ENCODE assay signal across 16 cellular contexts in the genomic region with DNA sequence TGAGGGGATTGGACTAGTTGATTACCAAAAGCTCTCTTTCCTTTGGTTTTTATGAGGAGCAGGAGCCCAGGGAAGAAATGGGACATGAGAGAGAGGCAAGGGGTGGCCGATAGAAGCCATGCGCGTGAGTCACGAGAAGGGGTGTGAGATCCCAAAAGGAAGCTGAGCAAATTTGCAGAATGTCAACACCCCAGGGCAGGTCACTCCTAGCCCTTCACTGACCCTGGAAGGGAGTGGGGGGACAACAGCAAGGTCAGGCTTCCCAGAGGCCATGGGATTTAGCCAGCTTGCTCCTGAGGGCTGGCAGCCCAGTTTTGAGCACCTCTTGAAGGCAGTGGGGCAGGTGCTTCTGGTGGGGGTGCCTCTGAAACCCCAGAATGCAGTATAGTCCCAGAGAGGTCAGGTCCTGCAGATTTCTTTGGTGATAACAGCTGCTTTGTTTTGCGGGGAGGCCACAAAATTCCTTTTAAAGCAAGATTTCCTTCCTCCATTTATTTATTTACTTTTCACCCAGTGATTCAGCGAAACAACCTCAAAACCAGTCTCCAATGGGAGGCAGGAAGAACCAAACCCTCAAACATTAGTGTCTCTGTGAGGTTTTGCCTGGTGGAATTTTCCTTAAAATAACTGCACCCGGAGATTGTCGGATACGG. TPM values are rescaled to one million over a fixed set of nuclear protein-coding genes. Genes with fewer than 3 reads are reported as not detected.
A peak's percentile ranks its signal among the peaks of the same experiment; 100 is the strongest.
DNase-seq lines count a peak whose midpoint lies in the region; ATAC-seq and TF ChIP-seq lines count a peak whose summit lies in the region.
"Had no signal": no experiment of that assay in that cellular context is flagged by ENCODE, and none has a peak within 500 bp of the region (broad histone marks: within the 10 kb centered on the region; RNA-seq: fewer than 3 reads in every experiment).

No MANE protein-coding gene starts in this region.

- H3K27ac ChIP-seq in body of pancreas (peak overlapping the region in 2 of 4 donors; percentile 28 to 56), lower lobe of right lung (peak overlapping the region; percentile 65), testis (peak overlapping the region in 1 of 2 donors; percentile 87)

- TF ChIP-seq POLR2A in body of pancreas (IDR thresholded peaks at IDR 0.05) (no peak), testis (IDR thresholded peaks at IDR 0.05) (no peak)

- intact Hi-C loops in body of pancreas (cut with DNase I): no loop called here
- intact Hi-C loops in lower lobe of right lung (cut with DNase I): no loop called here
- intact Hi-C loops in testis (cut with DNase I; ENCODE audit: low total_unique reads): no loop called here

- H3K9me3 ChIP-seq in body of pancreas (no peaks in the 10 kb centered on the region), lower lobe of right lung (no peaks in the 10 kb centered on the region), testis (no peaks in the 10 kb centered on the region)

- H3K36me3 ChIP-seq in body of pancreas (replicated peaks in 1 of 2; ENCODE audit: insufficient read depth in 1 of 2, low read depth in 2 of 2) (no peaks in the 10 kb centered on the region), lower lobe of right lung (no peaks in the 10 kb centered on the region), testis (ENCODE audit: low read depth, missing control alignments) (no peaks in the 10 kb centered on the region)

- H3K27me3 ChIP-seq in body of pancreas (no peaks in the 10 kb centered on the region), lower lobe of right lung (ENCODE audit: low read depth) (peaks cover 5% of the 10 kb centered on the region), testis (no peaks in the 10 kb centered on the region)

- DNase-seq in HS-27A (ENCODE audit: low read depth): peak; percentile 41
- DNase-seq in body of pancreas: no peak
- DNase-seq in lower lobe of right lung: no peak
- peak; percentile 44 for DNase-seq in testis
- no peak for DNase-seq in NCI-H2029 treated with DMSO at 0.1 percent for 48 hours (lab: John Stamatoyannopoulos, UW)
- no peak for DNase-seq in activated CD4-positive, alpha-beta T cell treated with anti-CD3 and anti-CD28 coated beads, Interleukin-2, amount 50 U/mL, for 48 hours
- DNase-seq: activated CD4-positive, alpha-beta memory T cell treated with anti-CD3 and anti-CD28 coated beads, Interleukin-2, amount 10 ng/mL, durations not matched to agents 7 days and 5 days; activated gamma-delta T cell; CD8-positive, alpha-beta T cell; erythroblast; NCI-H1417 treated with DMSO at 0.1 percent for 48 hours; NCI-H510A treated with DMSO at 0.1 percent for 48 hours; stimulated activated naive CD4-positive, alpha-beta T cell treated with Interleukin-2 at 50 U/mL for 16 hours had no signal

- ATAC-seq in body of pancreas (peak; percentile 23), lower lobe of right lung (peak; percentile 31 to 40), GM21576 (IDR thresholded peaks at IDR 0.05; ENCODE audit: unreplicated experiment) (no peak), HG02798 (IDR thresholded peaks at IDR 0.05; ENCODE audit: poor library complexity, unreplicated experiment) (no peak)
- ATAC-seq: CD8-positive, alpha-beta T cell; Panc1 had no signal

- TF ChIP-seq CTCF in body of pancreas (IDR thresholded peaks at IDR 0.05) (no peak), lower lobe of right lung (IDR thresholded peaks at IDR 0.05) (no peak), testis (IDR thresholded peaks at IDR 0.05) (no peak)

- no peak overlapping the region for H3K4me3 ChIP-seq in body of pancreas
- no peak overlapping the region for H3K4me3 ChIP-seq in lower lobe of right lung
- no peak overlapping the region for H3K4me3 ChIP-seq in testis

- 67 to 68% methylated on average over 9 of the region's 9 CpGs for WGBS in body of pancreas, 2 donors
- WGBS in testis, 2 donors: 59 to 67% methylated on average over 9 of the region's 9 CpGs

- H3K4me1 ChIP-seq in body of pancreas (no peaks in the 10 kb centered on the region), lower lobe of right lung (peaks cover 41% of the 10 kb centered on the region), testis (peaks cover 32% of the 10 kb centered on the region)

RNA-seq across cellular contexts. Expression of a gene that starts 40.1 kb away (rescaled TPM):
- total RNA-seq in body of pancreas (100 to 1,000 TPM; 149 to 280 TPM), lower lobe of right lung (390 TPM), testis (100 to 1,000 TPM; 200 to 201 TPM)
- 214 TPM for polyA plus RNA-seq in testis (ENCODE audit: insufficient read depth, low read depth, low replicate concordance)
- total RNA-seq: activated CD4-positive, alpha-beta memory T cell treated with anti-CD3 and anti-CD28 coated beads, Interleukin-2, amount 10 ng/mL, durations not matched to agents 7 days and 5 days; CD8-positive, alpha-beta T cell had no signal

Comparison
In these comparisons a context has a peak if more than half of its experiments do, and no peak if none do; other contexts are left out.
1. DNase-seq: peak in HS-27A (single experiment) and testis (single experiment); none in body of pancreas (0 of 4), lower lobe of right lung (single experiment), NCI-H2029 treated with DMSO at 0.1 percent for 48 hours (single experiment) and activated CD4-positive, alpha-beta T cell treated with anti-CD3 and anti-CD28 coated beads, Interleukin-2, amount 50 U/mL, for 48 hours (0 of 2).
2. ATAC-seq: peak in body of pancreas (single experiment) and lower lobe of right lung (2 of 2); none in GM21576 (single experiment) and HG02798 (single experiment).